In genomic region chr7:46207931-46208634, GRCh38 we compare ENCODE assay signal across 34 cellular contexts.
DNase-seq lines count a peak whose midpoint lies in the region; ATAC-seq and TF ChIP-seq lines count a peak whose summit lies in the region.
"Had no signal": no experiment of that assay in that cellular context is flagged by ENCODE, and none has a peak within 500 bp of the region (broad histone marks: within the 10 kb centered on the region; RNA-seq: fewer than 3 reads in every experiment).

No MANE protein-coding gene starts in this region.

- H3K36me3 ChIP-seq in KMS-11 (ENCODE audit: insufficient read depth), result no peaks in the 10 kb centered on the region
- H3K36me3 ChIP-seq in duodenal mucosa (ENCODE audit: control insufficient read depth in 1 of 2, insufficient read depth in 2 of 2, low read length in 2 of 2), result no peaks in the 10 kb centered on the region
- H3K36me3 ChIP-seq in mammary epithelial cell (ENCODE audit: insufficient read depth, low read length), result no peaks in the 10 kb centered on the region
- no peaks in the 10 kb centered on the region for H3K36me3 ChIP-seq in naive thymus-derived CD4-positive, alpha-beta T cell (ENCODE audit: control insufficient read depth in 2 of 3, insufficient read depth in 3 of 3, low read length in 3 of 3)
- H3K36me3 ChIP-seq: ascending aorta, cardiac muscle cell, Peyer's patch had no signal

- peak overlapping the region; percentile 28; the same call in 1 of the 2 replicates for H2AFZ ChIP-seq in KMS-11 (ENCODE audit: low read depth)
- no peak overlapping the region for H2AFZ ChIP-seq in mammary epithelial cell (ENCODE audit: low read depth, low read length)

- ATAC-seq in activated CD4-positive, alpha-beta T cell treated with anti-CD3 and anti-CD28 coated beads for 36 hours, result no peak
- no peak for ATAC-seq in naive thymus-derived CD4-positive, alpha-beta T cell
- ATAC-seq: A549; stimulated activated naive CD8-positive, alpha-beta T cell treated with anti-CD3 and anti-CD28 coated beads, Interleukin-15, amount 100 ng/mL, for 72 hours had no signal

- H3K4me1 Mint-ChIP-seq in nephron, result peaks cover 23% of the 10 kb centered on the region
- H3K4me1 Mint-ChIP-seq in activated naive CD8-positive, alpha-beta T cell treated with anti-CD3 and anti-CD28 coated beads for 36 hours, result peaks cover 4% of the 10 kb centered on the region
- H3K4me1 Mint-ChIP-seq in activated CD4-positive, alpha-beta T cell treated with anti-CD3 and anti-CD28 coated beads for 36 hours, result peaks cover 7% of the 10 kb centered on the region
- H3K4me1 Mint-ChIP-seq in naive thymus-derived CD4-positive, alpha-beta T cell, result no peaks in the 10 kb centered on the region
- H3K4me1 Mint-ChIP-seq: activated naive CD8-positive, alpha-beta T cell treated with anti-CD3 and anti-CD28 coated beads, Interleukin-2, amount 10 ng/mL, durations not matched to agents 7 days and 5 days; stimulated activated naive CD8-positive, alpha-beta T cell treated with anti-CD3 and anti-CD28 coated beads, Interleukin-15, amount 100 ng/mL, for 72 hours had no signal

- H3K4me3 ChIP-seq in KMS-11 (IDR thresholded peaks at IDR 0.05; ENCODE audit: insufficient read depth, low read depth, low read length) (no peak overlapping the region), duodenal mucosa (ENCODE audit: low read depth in 1 of 2, low read length in 2 of 2) (no peak overlapping the region), mammary epithelial cell (replicated peaks in 1 of 3; ENCODE audit: insufficient read depth in 1 of 3, low read depth in 2 of 3, low read length in 3 of 3) (no peak overlapping the region)
- H3K4me3 ChIP-seq in naive thymus-derived CD4-positive, alpha-beta T cell (ENCODE audit: low read length), result no peak overlapping the region
- H3K4me3 ChIP-seq: A549, ascending aorta, cardiac muscle cell, Peyer's patch had no signal

- TF ChIP-seq CTCF in KMS-11 (conservative IDR thresholded peaks at IDR 0.05; ENCODE audit: low read depth, low read length), result no peak
- TF ChIP-seq CTCF in nephron (IDR thresholded peaks at IDR 0.05; ENCODE audit: unreplicated experiment in 3 of 3), result no peak
- TF ChIP-seq CTCF in mammary epithelial cell (conservative IDR thresholded peaks at IDR 0.05 in 1 of 2, IDR thresholded peaks at IDR 0.05 in 1 of 2; ENCODE audit: extremely low read depth in 1 of 2, insufficient read depth in 1 of 2, low read depth in 1 of 2, low read length in 2 of 2), result no peak

- H3K79me2 ChIP-seq in KMS-11 (ENCODE audit: insufficient read depth, low read depth) (no peaks in the 10 kb centered on the region), mammary epithelial cell (ENCODE audit: insufficient read depth, low read length) (no peaks in the 10 kb centered on the region)

- H3K4me1 ChIP-seq in KMS-11 (ENCODE audit: low read depth, poor library complexity, severe bottlenecking) (peaks cover 48% of the 10 kb centered on the region), duodenal mucosa (ENCODE audit: control insufficient read depth in 1 of 2, insufficient read depth in 2 of 2, low read length in 2 of 2) (peaks cover 39 to 46% of the 10 kb centered on the region in 2 donors), mammary epithelial cell (ENCODE audit: insufficient read depth, low read length) (peaks cover 4% of the 10 kb centered on the region)
- no peaks in the 10 kb centered on the region for H3K4me1 ChIP-seq in naive thymus-derived CD4-positive, alpha-beta T cell (ENCODE audit: control insufficient read depth in 2 of 2, insufficient read depth in 2 of 2, low read length in 2 of 2)
- H3K4me1 ChIP-seq: ascending aorta had no signal

- H3K4me3 Mint-ChIP-seq in nephron, result no peak overlapping the region
- H3K4me3 Mint-ChIP-seq in activated naive CD8-positive, alpha-beta T cell treated with anti-CD3 and anti-CD28 coated beads for 36 hours, result no peak overlapping the region
- H3K4me3 Mint-ChIP-seq in activated CD4-positive, alpha-beta T cell treated with anti-CD3 and anti-CD28 coated beads for 36 hours, result no peak overlapping the region
- H3K4me3 Mint-ChIP-seq in naive thymus-derived CD4-positive, alpha-beta T cell, result no peak overlapping the region
- H3K4me3 Mint-ChIP-seq: activated naive CD8-positive, alpha-beta T cell treated with anti-CD3 and anti-CD28 coated beads, Interleukin-2, amount 10 ng/mL, durations not matched to agents 7 days and 5 days; CD4-positive, CD25-positive, alpha-beta regulatory T cell; H9; nephron progenitor cell; stimulated activated naive CD8-positive, alpha-beta T cell treated with anti-CD3 and anti-CD28 coated beads, Interleukin-15, amount 100 ng/mL, for 72 hours had no signal

- WGBS in mammary epithelial cell (ENCODE audit: low coverage, missing lambda C conversion rate), result 67% methylated on average over 4 of the region's 5 CpGs

- intact Hi-C loops in mammary epithelial cell (cut with micrococcal nuclease), result no loop called here
- intact Hi-C loops in activated CD4-positive, alpha-beta T cell treated with anti-CD3 and anti-CD28 coated beads for 36 hours (cut with DNase I, micrococcal nuclease), result no loop called here
- intact Hi-C loops in naive thymus-derived CD4-positive, alpha-beta T cell (cut with micrococcal nuclease), result no loop called here

- no TSS peak for BruUV-seq in mammary epithelial cell (replicated peaks; lab: Mats Ljungman, UMichigan)

- POLR2A ChIA-PET in activated CD4-positive, alpha-beta T cell treated with anti-CD3 and anti-CD28 coated beads for 36 hours (lab: Charles Lee), result no interaction called here
- POLR2A ChIA-PET in naive thymus-derived CD4-positive, alpha-beta T cell (lab: Charles Lee), result no interaction called here

- no peaks in the 10 kb centered on the region for H3K36me3 Mint-ChIP-seq in nephron (ENCODE audit: low read depth)
- no peaks in the 10 kb centered on the region for H3K36me3 Mint-ChIP-seq in activated naive CD8-positive, alpha-beta T cell treated with anti-CD3 and anti-CD28 coated beads for 36 hours
- no peaks in the 10 kb centered on the region for H3K36me3 Mint-ChIP-seq in activated CD4-positive, alpha-beta T cell treated with anti-CD3 and anti-CD28 coated beads for 36 hours (ENCODE audit: low read depth)
- H3K36me3 Mint-ChIP-seq in naive thymus-derived CD4-positive, alpha-beta T cell, result peaks cover 0 to 3% (median 0%) of the 10 kb centered on the region in 5 donors
- H3K36me3 Mint-ChIP-seq: activated naive CD8-positive, alpha-beta T cell treated with anti-CD3 and anti-CD28 coated beads, Interleukin-2, amount 10 ng/mL, durations not matched to agents 7 days and 5 days; CD4-positive, CD25-positive, alpha-beta regulatory T cell had no signal

- H3K27me3 Mint-ChIP-seq in nephron (ENCODE audit: low read depth), result peaks cover 4% of the 10 kb centered on the region
- H3K27me3 Mint-ChIP-seq in activated naive CD8-positive, alpha-beta T cell treated with anti-CD3 and anti-CD28 coated beads for 36 hours, result peaks cover 4% of the 10 kb centered on the region
- no peaks in the 10 kb centered on the region for H3K27me3 Mint-ChIP-seq in activated CD4-positive, alpha-beta T cell treated with anti-CD3 and anti-CD28 coated beads for 36 hours
- peaks cover 0 to 10% (median 0%) of the 10 kb centered on the region in 5 donors for H3K27me3 Mint-ChIP-seq in naive thymus-derived CD4-positive, alpha-beta T cell
- H3K27me3 Mint-ChIP-seq: activated naive CD8-positive, alpha-beta T cell treated with anti-CD3 and anti-CD28 coated beads, Interleukin-2, amount 10 ng/mL, durations not matched to agents 7 days and 5 days had no signal

- in situ Hi-C loops in Caki2 (cut with HindIII; ENCODE audit: low pct_unique_long_range_greater_than_20kb, low sequenced_read_pairs), result no loop called here
- in situ Hi-C loops in mammary epithelial cell (cut with MboI; ENCODE audit: low sequenced_read_pairs in 2 of 2), result no loop called here

- H3K27me3 ChIP-seq in KMS-11 (ENCODE audit: insufficient read depth, low read depth) (no peaks in the 10 kb centered on the region), duodenal mucosa (ENCODE audit: control insufficient read depth in 1 of 2, insufficient read depth in 2 of 2, low read length in 2 of 2) (no peaks in the 10 kb centered on the region), mammary epithelial cell (ENCODE audit: insufficient read depth, low read length) (no peaks in the 10 kb centered on the region)
- no peaks in the 10 kb centered on the region for H3K27me3 ChIP-seq in naive thymus-derived CD4-positive, alpha-beta T cell (ENCODE audit: control insufficient read depth in 2 of 2, insufficient read depth in 2 of 2, low read length in 2 of 2)
- H3K27me3 ChIP-seq: ascending aorta, cardiac muscle cell, Peyer's patch had no signal

- H3K9me3 Mint-ChIP-seq in nephron, result no peaks in the 10 kb centered on the region
- H3K9me3 Mint-ChIP-seq in activated naive CD8-positive, alpha-beta T cell treated with anti-CD3 and anti-CD28 coated beads for 36 hours, result no peaks in the 10 kb centered on the region
- H3K9me3 Mint-ChIP-seq in activated CD4-positive, alpha-beta T cell treated with anti-CD3 and anti-CD28 coated beads for 36 hours (ENCODE audit: low read depth), result no peaks in the 10 kb centered on the region
- H3K9me3 Mint-ChIP-seq in naive thymus-derived CD4-positive, alpha-beta T cell, result peaks cover 0 to 4% (median under 1%) of the 10 kb centered on the region in 11 donors
- H3K9me3 Mint-ChIP-seq: activated naive CD8-positive, alpha-beta T cell treated with anti-CD3 and anti-CD28 coated beads, Interleukin-2, amount 10 ng/mL, durations not matched to agents 7 days and 5 days; H9; nephron progenitor cell had no signal

- H3K9ac ChIP-seq in KMS-11 (no peak overlapping the region), duodenal mucosa (ENCODE audit: low read depth in 1 of 2, low read length in 2 of 2) (peak overlapping the region in 1 of 2 donors; percentile 21), mammary epithelial cell (ENCODE audit: insufficient read depth, low read length) (no peak overlapping the region)

- dilution Hi-C loops in mammary epithelial cell (cut with HindIII; ENCODE audit: low sequenced_read_pairs), result no loop called here

- DNase-seq in Caki2 (ENCODE audit: low read depth), result peak; percentile 40
- DNase-seq in mammary epithelial cell, result no peak
- DNase-seq in activated naive CD8-positive, alpha-beta T cell treated with anti-CD3 and anti-CD28 coated beads for 36 hours, result no peak
- no peak for DNase-seq in activated CD4-positive, alpha-beta T cell treated with anti-CD3 and anti-CD28 coated beads for 36 hours
- DNase-seq in naive thymus-derived CD4-positive, alpha-beta T cell, result no peak
- DNase-seq: activated CD4-positive, alpha-beta T cell treated with anti-CD3 and anti-CD28 coated beads for 48 hours; activated gamma-delta T cell; activated naive CD8-positive, alpha-beta T cell treated with anti-CD3 and anti-CD28 coated beads, Interleukin-2, amount 10 ng/mL, durations not matched to agents 7 days and 5 days; activated T-cell treated with anti-CD3 and anti-CD28 coated beads, Interleukin-2, amount 50 U/mL, for 1 hour; AML-193; CD4-positive, CD25-positive, alpha-beta regulatory T cell; effector memory CD4-positive, alpha-beta T cell; EL; H9; head of caudate nucleus; MV-4-11; NCI-H1436; NCI-H2081; NCI-H2227 treated with DMSO at 0.1 percent for 48 hours; NCI-H526 treated with DMSO at 0.1 percent for 48 hours; nephron progenitor cell; Peyer's patch; retina; SIG-M5; stimulated activated CD4-positive, alpha-beta T cell treated with anti-CD3 and anti-CD28 coated beads, Interleukin-2, amount 100 ng/mL, for 24 hours; stimulated activated CD8-positive, alpha-beta memory T cell treated with anti-CD3 and anti-CD28 coated beads, Interleukin-4, amount 100 ng/mL, for 48 hours; stimulated activated naive CD8-positive, alpha-beta T cell treated with anti-CD3 and anti-CD28 coated beads, Interleukin-15, amount 100 ng/mL, for 72 hours; T-helper 9 cell had no signal

- H3K4me2 ChIP-seq in KMS-11 (peak overlapping the region; percentile 66), mammary epithelial cell (ENCODE audit: insufficient read depth, low read depth, low read length) (no peak overlapping the region)
- H3K4me2 ChIP-seq: A549 had no signal

- no peaks in the 10 kb centered on the region for H4K20me1 ChIP-seq in KMS-11 (ENCODE audit: insufficient read depth)
- no peaks in the 10 kb centered on the region for H4K20me1 ChIP-seq in mammary epithelial cell (ENCODE audit: insufficient read depth, low read length)

- H3K9me3 ChIP-seq in duodenal mucosa (ENCODE audit: control insufficient read depth in 1 of 2, low read length in 2 of 2) (no peaks in the 10 kb centered on the region), mammary epithelial cell (replicated peaks; ENCODE audit: insufficient read depth, low read length) (no peaks in the 10 kb centered on the region)
- no peaks in the 10 kb centered on the region for H3K9me3 ChIP-seq in naive thymus-derived CD4-positive, alpha-beta T cell (ENCODE audit: control insufficient read depth in 2 of 3, low read length in 3 of 3)
- H3K9me3 ChIP-seq: A549, ascending aorta, Peyer's patch had no signal

- CTCF ChIA-PET in mammary epithelial cell (lab: Charles Lee; ENCODE audit: low non-redundant PET), result no interaction called here
- CTCF ChIA-PET in activated CD4-positive, alpha-beta T cell treated with anti-CD3 and anti-CD28 coated beads for 36 hours (lab: Charles Lee), result no interaction called here
- CTCF ChIA-PET in naive thymus-derived CD4-positive, alpha-beta T cell (lab: Charles Lee), result no interaction called here

- H3K27ac ChIP-seq in KMS-11, result peak overlapping the region; percentile 40; the same call in 1 of the 2 replicates
- peak overlapping the region; percentile 39 for H3K27ac ChIP-seq in duodenal mucosa (ENCODE audit: low read depth, low read length)
- no peak overlapping the region for H3K27ac ChIP-seq in mammary epithelial cell (ENCODE audit: insufficient read depth, low read depth, low read length)
- H3K27ac ChIP-seq in naive thymus-derived CD4-positive, alpha-beta T cell (ENCODE audit: low read depth, low read length), result no peak overlapping the region
- H3K27ac ChIP-seq: A549, ascending aorta, cardiac muscle cell, Peyer's patch had no signal

- H3K27ac Mint-ChIP-seq in nephron, result peak overlapping the region; percentile 52 to 83 (median 64)
- H3K27ac Mint-ChIP-seq in activated naive CD8-positive, alpha-beta T cell treated with anti-CD3 and anti-CD28 coated beads for 36 hours, result no peak overlapping the region
- no peak overlapping the region for H3K27ac Mint-ChIP-seq in activated CD4-positive, alpha-beta T cell treated with anti-CD3 and anti-CD28 coated beads for 36 hours
- H3K27ac Mint-ChIP-seq in naive thymus-derived CD4-positive, alpha-beta T cell, result no peak overlapping the region
- H3K27ac Mint-ChIP-seq: activated naive CD8-positive, alpha-beta T cell treated with anti-CD3 and anti-CD28 coated beads, Interleukin-2, amount 10 ng/mL, durations not matched to agents 7 days and 5 days had no signal

Comparison
In these comparisons a context has a peak if more than half of its experiments do, and no peak if none do; other contexts are left out.
1. H3K27ac ChIP-seq: peak in KMS-11 (single experiment) and duodenal mucosa (single experiment); none in mammary epithelial cell (single experiment) and naive thymus-derived CD4-positive, alpha-beta T cell (single experiment).
2. H3K27ac Mint-ChIP-seq: peak in nephron (3 of 3); none in activated naive CD8-positive, alpha-beta T cell treated with anti-CD3 and anti-CD28 coated beads for 36 hours (single experiment), activated CD4-positive, alpha-beta T cell treated with anti-CD3 and anti-CD28 coated beads for 36 hours (single experiment) and naive thymus-derived CD4-positive, alpha-beta T cell (0 of 9).